ENCODE assay signal across 8 cellular contexts in genomic region chr11:31958086-31958735, GRCh38.
DNase-seq lines count a peak whose midpoint lies in the region; ATAC-seq and TF ChIP-seq lines count a peak whose summit lies in the region.

No MANE protein-coding gene starts in this region.

- no peaks in the 10 kb centered on the region for H3K9me3 ChIP-seq in IMR-90 (ENCODE audit: control insufficient read depth, insufficient read depth, low read length)

- intact Hi-C loops in IMR-90 (cut with micrococcal nuclease) = loop anchor here (1.0 to 2.0 kb wide), 4 partner anchors 470 to 718 kb away; no protein-coding TSS in a partner anchor

- dilution Hi-C loops in IMR-90 (cut with HindIII; ENCODE audit: low sequenced_read_pairs, unreplicated experiment) = no loop called here

- H2BK5ac ChIP-seq in IMR-90 (ENCODE audit: low read depth, low read length, poor library complexity, severe bottlenecking) = no peak overlapping the region

- H2BK15ac ChIP-seq in IMR-90 (ENCODE audit: low read depth, low read length) = no peak overlapping the region

- TF ChIP-seq CTCF in GM12864 (IDR thresholded peaks at IDR 0.05; ENCODE audit: low read depth, low read length, missing control alignments) = peak; percentile 93
- peak; percentile 63 for TF ChIP-seq CTCF in IMR-90 (conservative IDR thresholded peaks at IDR 0.05; ENCODE audit: low read depth, low read length)
- TF ChIP-seq CTCF in chondrocyte (IDR thresholded peaks at IDR 0.05) = peak; percentile 93

- no peaks in the 10 kb centered on the region for H3K4me1 ChIP-seq in IMR-90 (ENCODE audit: control insufficient read depth, insufficient read depth, low read length)

- TF ChIP-seq RAD21 in IMR-90 (IDR thresholded peaks at IDR 0.05; ENCODE audit: low read length) = peak; percentile 61

- no peak overlapping the region for H3K4ac ChIP-seq in IMR-90 (ENCODE audit: low read depth, low read length)

- no peaks in the 10 kb centered on the region for H3K36me3 ChIP-seq in IMR-90 (ENCODE audit: control insufficient read depth, insufficient read depth, low read length)

- no peak overlapping the region for H4K8ac ChIP-seq in IMR-90 (ENCODE audit: low read depth in 2 of 2, low read length in 2 of 2)

- in situ Hi-C loops in IMR-90 (cut with MboI; ENCODE audit: low sequenced_read_pairs) = no loop called here

- no peak overlapping the region for H3K23ac ChIP-seq in IMR-90 (ENCODE audit: low read depth, low read length)

- BruUV-seq in IMR-90 (replicated peaks; lab: Mats Ljungman, UMichigan) = no TSS peak

- H3K9me3 Mint-ChIP-seq in chondrocyte (ENCODE audit: low read depth) = peaks cover 2% of the 10 kb centered on the region

- no peaks in the 10 kb centered on the region for H3K9me1 ChIP-seq in IMR-90 (ENCODE audit: insufficient read depth, low read length)

- no peak overlapping the region for H2BK120ac ChIP-seq in IMR-90 (ENCODE audit: low read depth, low read length)

- H3K36me3 Mint-ChIP-seq in chondrocyte (ENCODE audit: low read depth) = peaks cover 1% of the 10 kb centered on the region

- TF ChIP-seq POLR2A in IMR-90 (IDR thresholded peaks at IDR 0.05; ENCODE audit: low read depth, low read length) = no peak

- 65% methylated on average over 4 of the region's 15 CpGs; no CpG with 5 or more reads in 1 of the 2 experiments for WGBS in IMR-90 (ENCODE audit: extremely low coverage in 2 of 2, insufficient read length in 1 of 2), 2 experiments

- H4K91ac ChIP-seq in IMR-90 (ENCODE audit: insufficient read depth, low read depth, low read length) = no peak overlapping the region

- H3K9ac ChIP-seq in IMR-90 (ENCODE audit: low read depth, low read length) = no peak overlapping the region

- peak overlapping the region; percentile 10; the same call in 1 of the 2 replicates for H3K4me2 ChIP-seq in IMR-90 (ENCODE audit: low read depth, low read length)

- no peak overlapping the region for H3K4me3 ChIP-seq in GM12864 (ENCODE audit: low read depth, low read length)
- no peak overlapping the region for H3K4me3 ChIP-seq in IMR-90 (ENCODE audit: insufficient read depth, low read depth, low read length)

- no peak overlapping the region for H2BK20ac ChIP-seq in IMR-90 (ENCODE audit: low read depth, low read length)

- no peak overlapping the region for H3K14ac ChIP-seq in IMR-90 (replicated peaks; ENCODE audit: low read depth, low read length)

- no peak overlapping the region for H2AFZ ChIP-seq in IMR-90 (replicated peaks; ENCODE audit: low read length, poor library complexity)

- no peak overlapping the region for H4K5ac ChIP-seq in IMR-90 (ENCODE audit: low read depth, low read length)

- CTCF ChIA-PET in IMR-90 (lab: Yijun Ruan, JAX) = interaction anchor here (0.5 to 2.3 kb wide), 16 partner anchors 9 to 577 kb away, joined by 3 to 11 read pairs (median 4); no protein-coding TSS in a partner anchor

- H3K56ac ChIP-seq in IMR-90 (ENCODE audit: extremely low read depth, insufficient read depth, low read length) = no peak overlapping the region

- H3K4me1 Mint-ChIP-seq in chondrocyte (ENCODE audit: low read depth) = peaks cover 6% of the 10 kb centered on the region

- H4K20me1 ChIP-seq in IMR-90 (ENCODE audit: insufficient read depth, low read length) = no peaks in the 10 kb centered on the region

- POLR2A ChIA-PET in IMR-90 (lab: Charles Lee; ENCODE audit: unreplicated experiment) = no interaction called here

- H3K4me3 Mint-ChIP-seq in chondrocyte (ENCODE audit: unreplicated experiment) = no peak overlapping the region

- no peak overlapping the region for H2AK5ac ChIP-seq in IMR-90 (ENCODE audit: low read depth, low read length)

- no peak overlapping the region for H3K18ac ChIP-seq in IMR-90 (ENCODE audit: low read depth, low read length)

- H2AK9ac ChIP-seq in IMR-90 (replicated peaks; ENCODE audit: low read depth, low read length, poor library complexity) = no peak overlapping the region

- H3K27me3 Mint-ChIP-seq in chondrocyte (ENCODE audit: low read depth) = peaks cover 9% of the 10 kb centered on the region

- DNase-seq in GM12864 (ENCODE audit: low read depth) (no peak), IMR-90 (peak; percentile 29), chondrocyte (ENCODE audit: low spot score) (no peak), left lobe of liver (ENCODE audit: low spot score) (peak; percentile 70), NCI-H1105 treated with DMSO at 0.1 percent for 48 hours (lab: John Stamatoyannopoulos, UW) (no peak)
- DNase-seq in activated CD4-positive, CD25-positive, alpha-beta regulatory T cell treated with anti-CD3 and anti-CD28 coated beads, Interleukin-2, amount 50 U/mL, for 16 hours (ENCODE audit: low read depth, low spot score) = peak; percentile 15
- peak; percentile 5 for DNase-seq in stimulated activated CD8-positive, alpha-beta memory T cell treated with anti-CD3 and anti-CD28 coated beads, Interleukin-12 subunit alpha, Interleukin-12 subunit beta, amount 100 ng/mL, for 24 hours (ENCODE audit: extremely low read depth)

- ATAC-seq in GM21576 (IDR thresholded peaks at IDR 0.05; ENCODE audit: unreplicated experiment) (peak; percentile 65), IMR-90 (ENCODE audit: low read depth) (peak; percentile 84), left lobe of liver (peak; percentile 99)

- no peak overlapping the region for H3K27ac Mint-ChIP-seq in chondrocyte (ENCODE audit: unreplicated experiment)

- H3K79me1 ChIP-seq in IMR-90 (ENCODE audit: low read depth in 1 of 2, low read length in 2 of 2) = no peaks in the 10 kb centered on the region

- no peak overlapping the region for H3K27ac ChIP-seq in IMR-90 (ENCODE audit: insufficient read depth, low read length)

- peaks cover 5% of the 10 kb centered on the region for H3K27me3 ChIP-seq in IMR-90 (ENCODE audit: control insufficient read depth, insufficient read depth, low read length)

TF ChIP-seq in IMR-90, 13 proteins besides CTCF, POLR2A, EP300 and RAD21:
- no peak for TF ChIP-seq RFX5 (IDR thresholded peaks at IDR 0.05; ENCODE audit: low read depth, low read length)
- peak; percentile 58 for TF ChIP-seq SMC3 (IDR thresholded peaks at IDR 0.05; ENCODE audit: low read depth, low read length)
- no peak for TF ChIP-seq MXI1 (IDR thresholded peaks at IDR 0.05; ENCODE audit: borderline replicate concordance, low read depth, low read length)
- TF ChIP-seq USF2 (IDR thresholded peaks at IDR 0.05; ENCODE audit: low read depth, low read length) = no peak

Comparison
In these comparisons a context has a peak if more than half of its experiments do, and no peak if none do; other contexts are left out.
1. DNase-seq: peak in IMR-90 (single experiment), activated CD4-positive, CD25-positive, alpha-beta regulatory T cell treated with anti-CD3 and anti-CD28 coated beads, Interleukin-2, amount 50 U/mL, for 16 hours (single experiment), left lobe of liver (single experiment) and stimulated activated CD8-positive, alpha-beta memory T cell treated with anti-CD3 and anti-CD28 coated beads, Interleukin-12 subunit alpha, Interleukin-12 subunit beta, amount 100 ng/mL, for 24 hours (single experiment); none in GM12864 (single experiment), chondrocyte (single experiment) and NCI-H1105 treated with DMSO at 0.1 percent for 48 hours (single experiment).
2. Peak in every context shown above with its lines, with median percentiles within 50 percentile points of each other: CTCF ChIP-seq and ATAC-seq.